18 cellular contexts compared by ENCODE assay signal in the genomic region with DNA sequence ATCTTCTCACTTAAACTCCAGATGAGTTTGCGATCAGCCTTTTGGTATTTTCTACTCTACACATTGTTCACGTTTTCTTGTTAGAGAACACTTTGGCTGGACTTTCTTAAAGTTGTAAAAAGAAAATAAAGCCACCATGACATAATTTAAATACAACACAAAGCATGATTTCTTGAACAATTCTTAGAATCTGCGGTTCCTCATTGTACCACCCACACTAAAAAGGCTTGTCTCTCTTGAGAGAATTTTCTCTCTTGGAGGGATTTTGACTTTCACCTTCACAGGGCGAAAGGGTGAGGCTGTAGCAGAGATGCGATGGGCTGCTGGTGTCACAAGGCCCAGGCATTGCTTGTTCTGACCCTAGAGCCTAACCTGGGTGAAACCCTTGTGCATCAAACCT.
"Had no signal": no experiment of that assay in that cellular context is flagged by ENCODE, and none has a peak within 500 bp of the region (broad histone marks: within the 10 kb centered on the region; RNA-seq: fewer than 3 reads in every experiment).

No MANE protein-coding gene starts in this region.

- DNase-seq: activated CD4-positive, alpha-beta T cell treated with anti-CD3 and anti-CD28 coated beads, Interleukin-2, amount 10 ng/mL, durations not matched to agents 7 days and 5 days; activated effector memory CD4-positive, alpha-beta T cell treated with Interleukin-2 at 50 U/mL for 16 hours; activated naive CD4-positive, alpha-beta T cell treated with anti-CD3 and anti-CD28 coated beads, Interleukin-2, amount 10 ng/mL, durations not matched to agents 7 days and 5 days; activated T-cell treated with anti-CD3 and anti-CD28 coated beads for 4 hours; adrenal gland; effector memory CD4-positive, alpha-beta T cell; heart right ventricle; left ventricle myocardium superior; upper lobe of left lung had no signal

- H3K27me3 Mint-ChIP-seq: activated CD4-positive, alpha-beta T cell treated with anti-CD3 and anti-CD28 coated beads, Interleukin-2, amount 10 ng/mL, durations not matched to agents 7 days and 5 days; activated naive CD4-positive, alpha-beta T cell treated with anti-CD3 and anti-CD28 coated beads, Interleukin-2, amount 10 ng/mL, durations not matched to agents 7 days and 5 days had no signal

- H3K4me1 ChIP-seq: adrenal gland, breast epithelium, gastroesophageal sphincter, prostate gland had no signal

- ATAC-seq: gastroesophageal sphincter, heart right ventricle, left ventricle myocardium superior, WTC11 had no signal

- H3K4me3 Mint-ChIP-seq: activated CD4-positive, alpha-beta T cell treated with anti-CD3 and anti-CD28 coated beads, Interleukin-2, amount 10 ng/mL, durations not matched to agents 7 days and 5 days; activated naive CD4-positive, alpha-beta T cell treated with anti-CD3 and anti-CD28 coated beads, Interleukin-2, amount 10 ng/mL, durations not matched to agents 7 days and 5 days; WTC11 had no signal

- H3K9me3 Mint-ChIP-seq: activated CD4-positive, alpha-beta T cell treated with anti-CD3 and anti-CD28 coated beads, Interleukin-2, amount 10 ng/mL, durations not matched to agents 7 days and 5 days; activated naive CD4-positive, alpha-beta T cell treated with anti-CD3 and anti-CD28 coated beads, Interleukin-2, amount 10 ng/mL, durations not matched to agents 7 days and 5 days had no signal

- H3K27ac ChIP-seq: adrenal gland, breast epithelium, esophagus muscularis mucosa, gastroesophageal sphincter, heart right ventricle, prostate gland, right atrium auricular region, thoracic aorta, upper lobe of left lung had no signal

- H3K4me3 ChIP-seq: adrenal gland, breast epithelium, esophagus muscularis mucosa, gastroesophageal sphincter, heart right ventricle, prostate gland, right atrium auricular region, thoracic aorta, upper lobe of left lung had no signal

- H3K36me3 ChIP-seq: adrenal gland, breast epithelium, esophagus muscularis mucosa, gastroesophageal sphincter, heart right ventricle, prostate gland, right atrium auricular region, thoracic aorta, upper lobe of left lung had no signal

- H3K9me3 ChIP-seq: adrenal gland, breast epithelium, esophagus muscularis mucosa, gastroesophageal sphincter, prostate gland, thoracic aorta, upper lobe of left lung had no signal

- H3K27me3 ChIP-seq: adrenal gland, breast epithelium, esophagus muscularis mucosa, gastroesophageal sphincter, heart right ventricle, right atrium auricular region, upper lobe of left lung had no signal

- H3K27ac Mint-ChIP-seq: activated CD4-positive, alpha-beta T cell treated with anti-CD3 and anti-CD28 coated beads, Interleukin-2, amount 10 ng/mL, durations not matched to agents 7 days and 5 days; activated naive CD4-positive, alpha-beta T cell treated with anti-CD3 and anti-CD28 coated beads, Interleukin-2, amount 10 ng/mL, durations not matched to agents 7 days and 5 days; WTC11 had no signal

- FAIRE-seq: astrocyte, endothelial cell of umbilical vein had no signal
